Comparison of ENCODE assay signal across 12 cellular contexts in genomic region chr1:85047144-85047471, GRCh38. TPM values are rescaled to one million over a fixed set of nuclear protein-coding genes. Genes with fewer than 3 reads are reported as not detected.
DNase-seq lines count a peak whose midpoint lies in the region; ATAC-seq and TF ChIP-seq lines count a peak whose summit lies in the region.
"Had no signal": no experiment of that assay in that cellular context is flagged by ENCODE, and none has a peak within 500 bp of the region (broad histone marks: within the 10 kb centered on the region; RNA-seq: fewer than 3 reads in every experiment).

No MANE protein-coding gene starts in this region.

- in situ Hi-C loops in brain microvascular endothelial cell (cut with HindIII; ENCODE audit: low pct_ligation_motif_present, low sequenced_read_pairs), result no loop called here

- H3K4me1 ChIP-seq in left ventricle myocardium inferior, result peaks cover 19% of the 10 kb centered on the region
- peaks cover 0 to 17% (median 6%) of the 10 kb centered on the region in 12 donors for H3K4me1 ChIP-seq in heart left ventricle
- peaks cover 4% of the 10 kb centered on the region for H3K4me1 ChIP-seq in vagina

- WGBS in heart left ventricle, 4 donors, result 26 to 45% (median 31%) methylated on average over 12 of the region's 12 CpGs

- H3K9me3 Mint-ChIP-seq in activated T-helper 17 cell treated with anti-CD3 and anti-CD28 coated beads, Interleukin-2, amount 50 U/mL, for 72 hours, result no peaks in the 10 kb centered on the region
- no peaks in the 10 kb centered on the region for H3K9me3 Mint-ChIP-seq in memory B cell
- H3K9me3 Mint-ChIP-seq: stimulated activated memory B cell treated with anti-CD40 and anti-IgM and Interleukin-4, amounts not matched to agents 10 μg/mL and 1 μg/mL and 100 μg/mL, for 72 hours had no signal

- no peak for TF ChIP-seq POLR2A in heart left ventricle (IDR thresholded peaks at IDR 0.05)
- no peak for TF ChIP-seq POLR2A in vagina (IDR thresholded peaks at IDR 0.05)

- no peak overlapping the region for H3K27ac Mint-ChIP-seq in activated T-helper 17 cell treated with anti-CD3 and anti-CD28 coated beads, Interleukin-2, amount 50 U/mL, for 72 hours
- H3K27ac Mint-ChIP-seq in memory B cell, result no peak overlapping the region
- H3K27ac Mint-ChIP-seq: stimulated activated memory B cell treated with anti-CD40 and anti-IgM and Interleukin-4, amounts not matched to agents 10 μg/mL and 1 μg/mL and 100 μg/mL, for 72 hours had no signal

- H3K36me3 ChIP-seq in left ventricle myocardium inferior (no peaks in the 10 kb centered on the region), heart left ventricle (no peaks in the 10 kb centered on the region), vagina (no peaks in the 10 kb centered on the region), brain microvascular endothelial cell (replicated peaks) (no peaks in the 10 kb centered on the region)

- no peaks in the 10 kb centered on the region for H3K36me3 Mint-ChIP-seq in activated T-helper 17 cell treated with anti-CD3 and anti-CD28 coated beads, Interleukin-2, amount 50 U/mL, for 72 hours (ENCODE audit: low read depth)
- H3K36me3 Mint-ChIP-seq in memory B cell, result no peaks in the 10 kb centered on the region
- H3K36me3 Mint-ChIP-seq: stimulated activated memory B cell treated with anti-CD40 and anti-IgM and Interleukin-4, amounts not matched to agents 10 μg/mL and 1 μg/mL and 100 μg/mL, for 72 hours had no signal

- ATAC-seq in heart left ventricle, result no peak
- ATAC-seq in activated T-helper 17 cell treated with anti-CD3 and anti-CD28 coated beads, Interleukin-2, amount 50 U/mL, for 72 hours (replicated peaks), result no peak
- ATAC-seq in memory B cell (ENCODE audit: low read depth), result no peak
- ATAC-seq in HG02571 (IDR thresholded peaks at IDR 0.05; ENCODE audit: unreplicated experiment), result no peak

- H3K4me1 Mint-ChIP-seq in activated T-helper 17 cell treated with anti-CD3 and anti-CD28 coated beads, Interleukin-2, amount 50 U/mL, for 72 hours, result peaks cover 12% of the 10 kb centered on the region
- H3K4me1 Mint-ChIP-seq in memory B cell, result peaks cover 7% of the 10 kb centered on the region

- TF ChIP-seq CTCF in left ventricle myocardium inferior (IDR thresholded peaks at IDR 0.05; ENCODE audit: borderline replicate concordance) (no peak), heart left ventricle (IDR thresholded peaks at IDR 0.05) (no peak), vagina (IDR thresholded peaks at IDR 0.05) (no peak), brain microvascular endothelial cell (IDR thresholded peaks at IDR 0.05; ENCODE audit: low read depth, low read length, missing control alignments) (no peak)

- H3K27me3 Mint-ChIP-seq in activated T-helper 17 cell treated with anti-CD3 and anti-CD28 coated beads, Interleukin-2, amount 50 U/mL, for 72 hours, result peaks cover 34% of the 10 kb centered on the region
- H3K27me3 Mint-ChIP-seq in memory B cell, result peaks cover 17% of the 10 kb centered on the region

- H3K27ac ChIP-seq in left ventricle myocardium inferior (replicated peaks) (no peak overlapping the region), heart left ventricle (no peak overlapping the region), vagina (peak overlapping the region; percentile 47), brain microvascular endothelial cell (no peak overlapping the region)
- H3K27ac ChIP-seq: C4-2B had no signal

- peak overlapping the region; percentile 46 for H3K4me3 Mint-ChIP-seq in activated T-helper 17 cell treated with anti-CD3 and anti-CD28 coated beads, Interleukin-2, amount 50 U/mL, for 72 hours
- peak overlapping the region; percentile 24 for H3K4me3 Mint-ChIP-seq in memory B cell
- H3K4me3 Mint-ChIP-seq: stimulated activated memory B cell treated with anti-CD40 and anti-IgM and Interleukin-4, amounts not matched to agents 10 μg/mL and 1 μg/mL and 100 μg/mL, for 72 hours had no signal

- DNase-seq in left ventricle myocardium inferior (no peak), heart left ventricle (no peak), memory B cell (ENCODE audit: low spot score in 2 of 2) (no peak), vagina (ENCODE audit: extremely low spot score in 2 of 2) (no peak), T-helper 9 cell (no peak), brain microvascular endothelial cell (no peak)
- DNase-seq: IMR-90 had no signal

- H3K4me3 ChIP-seq in left ventricle myocardium inferior, result peak overlapping the region; percentile 67
- peak overlapping the region in 2 of 12 donors; percentile 48 to 55 for H3K4me3 ChIP-seq in heart left ventricle
- H3K4me3 ChIP-seq in vagina, result peak overlapping the region; percentile 50 to 64
- H3K4me3 ChIP-seq in brain microvascular endothelial cell (ENCODE audit: low read depth, low read length), result no peak overlapping the region
- H3K4me3 ChIP-seq: mucosa of descending colon had no signal

- intact Hi-C loops in left ventricle myocardium inferior (cut with micrococcal nuclease) (no loop called here), heart left ventricle (cut with DNase I) (no loop called here), vagina (cut with DNase I) (no loop called here)

- H3K27me3 ChIP-seq in left ventricle myocardium inferior (ENCODE audit: low read depth) (peaks cover 89% of the 10 kb centered on the region), heart left ventricle (peaks cover 18 to 86% (median 37%) of the 10 kb centered on the region in 9 donors), vagina (peaks cover 6% of the 10 kb centered on the region), brain microvascular endothelial cell (replicated peaks) (peaks cover 68% of the 10 kb centered on the region)

- no peaks in the 10 kb centered on the region for H3K9me3 ChIP-seq in left ventricle myocardium inferior (replicated peaks)
- H3K9me3 ChIP-seq in heart left ventricle, result no peaks in the 10 kb centered on the region
- no peaks in the 10 kb centered on the region for H3K9me3 ChIP-seq in vagina
- H3K9me3 ChIP-seq: mucosa of descending colon had no signal

RNA-seq across cellular contexts. Expression of gene MCOLN3, which starts 1.2 kb away (rescaled TPM):
- 0.44 TPM for total RNA-seq in left ventricle myocardium inferior
- 1 to 10 TPM in 1 of 9 donors, under 1 TPM in 6, not detected in 2; 0.16 to 1.4 (median 0.35) TPM for total RNA-seq in heart left ventricle
- polyA plus RNA-seq in heart left ventricle, result 1 to 10 TPM in 1 of 2 donors, under 1 TPM in 1; 0.07 to 1.1 TPM
- under 1 TPM; 0.43 to 0.90 TPM for total RNA-seq in activated T-helper 17 cell treated with anti-CD3 and anti-CD28 coated beads, Interleukin-2, amount 50 U/mL, for 72 hours
- total RNA-seq in vagina, result 5.6 TPM
- total RNA-seq: IMR-90 had no signal

RNA-seq across cellular contexts. Expression of gene MCOLN2, which starts 50.2 kb away (rescaled TPM):
- total RNA-seq in left ventricle myocardium inferior (0.19 TPM), heart left ventricle (1 to 10 TPM in 2 of 9 donors, under 1 TPM in 1, not detected in 6; 0.12 to 2.9 (median 1.1) TPM), vagina (1.7 TPM)
- polyA plus RNA-seq in heart left ventricle, result not detected
- 10 to 100 TPM; 25.6 to 43.8 TPM for total RNA-seq in activated T-helper 17 cell treated with anti-CD3 and anti-CD28 coated beads, Interleukin-2, amount 50 U/mL, for 72 hours
